Comparison of ENCODE assay signal across 8 cellular contexts in genomic region chr5:176658007-176658599, GRCh38. TPM values are rescaled to one million over a fixed set of nuclear protein-coding genes. Genes with fewer than 3 reads are reported as not detected.
DNase-seq lines count a peak whose midpoint lies in the region; ATAC-seq and TF ChIP-seq lines count a peak whose summit lies in the region.

No MANE protein-coding gene starts in this region.

- H3K9me3 ChIP-seq in colonic mucosa (no peaks in the 10 kb centered on the region), right lobe of liver (no peaks in the 10 kb centered on the region)

- ATAC-seq in HG02870 (IDR thresholded peaks at IDR 0.05; ENCODE audit: unreplicated experiment) (peak; percentile 43), right lobe of liver (peak; percentile 83 to 90 (median 85)), GM19452 (IDR thresholded peaks at IDR 0.05; ENCODE audit: unreplicated experiment) (no peak)

- H3K4me3 ChIP-seq in GM06990 (replicated peaks; ENCODE audit: low read depth, low read length) (no peak overlapping the region), colonic mucosa (no peak overlapping the region), right lobe of liver (no peak overlapping the region)

- TF ChIP-seq POLR2A in right lobe of liver (IDR thresholded peaks at IDR 0.05), result no peak

- peak overlapping the region; percentile 19 for H3K27ac ChIP-seq in colonic mucosa
- no peak overlapping the region for H3K27ac ChIP-seq in right lobe of liver

- H3K4me1 ChIP-seq in colonic mucosa (peaks cover 9% of the 10 kb centered on the region), right lobe of liver (peaks cover 0 to 13% (median 5%) of the 10 kb centered on the region in 4 donors)

- 38% methylated on average over 7 of the region's 14 CpGs for WGBS in right lobe of liver (ENCODE audit: insufficient coverage, low coverage, low lambda C conversion rate, missing lambda C conversion rate)

- TF ChIP-seq CTCF in GM06990 (IDR thresholded peaks at IDR 0.05; ENCODE audit: insufficient read depth, low read length, poor library complexity, severe bottlenecking) (peak; percentile 96), colonic mucosa (IDR thresholded peaks at IDR 0.05) (peak; percentile 73), right lobe of liver (IDR thresholded peaks at IDR 0.05) (peak; percentile 67 to 88 (median 77))

- no peak overlapping the region for H3K9ac ChIP-seq in colonic mucosa (ENCODE audit: low read depth in 2 of 2, low read length in 2 of 2)

- H3K36me3 ChIP-seq in GM06990 (ENCODE audit: control insufficient read depth, insufficient read depth, low read length) (peaks cover 1% of the 10 kb centered on the region; the same call in 1 of the 2 replicates), colonic mucosa (no peaks in the 10 kb centered on the region), right lobe of liver (no peaks in the 10 kb centered on the region)

- intact Hi-C loops in colonic mucosa (cut with DNase I), result loop anchor here (5.0 kb wide), 1 partner anchor 454 kb away; no protein-coding TSS in a partner anchor
- intact Hi-C loops in right lobe of liver (cut with DNase I), result loop anchor here in 1 of 2 donors (10.0 kb wide), 2 partner anchors 243 to 297 kb away; partner anchors contain the start of gene CLTB

- H3K27me3 ChIP-seq in GM06990 (replicated peaks; ENCODE audit: control insufficient read depth, insufficient read depth, low read length) (no peaks in the 10 kb centered on the region), colonic mucosa (no peaks in the 10 kb centered on the region), right lobe of liver (no peaks in the 10 kb centered on the region)

- DNase-seq in GM06990 (ENCODE audit: extremely low read depth, insufficient read length) (no peak), NCI-H2196 treated with DMSO at 0.1 percent for 48 hours (lab: John Stamatoyannopoulos, UW; ENCODE audit: unreplicated experiment) (peak; percentile 25), colonic mucosa (peak; percentile 65), right lobe of liver (peak; percentile 72 to 74 (median 73))
- DNase-seq in activated CD4-positive, alpha-beta T cell treated with anti-CD3 and anti-CD28 coated beads for 48 hours, result peak; percentile 76
- DNase-seq in stimulated activated CD8-positive, alpha-beta memory T cell treated with anti-CD3 and anti-CD28 coated beads, Interleukin-12 subunit alpha, Interleukin-12 subunit beta, amount 100 ng/mL, for 1 hour (ENCODE audit: low read depth), result peak; percentile 42

RNA-seq across cellular contexts. Expression of gene TSPAN17, which starts 10.8 kb away (rescaled TPM):
- total RNA-seq in colonic mucosa (10 to 100 TPM; 30.5 to 36.1 TPM), right lobe of liver (10 to 100 TPM; 10.9 to 20.8 (median 13.6) TPM)

RNA-seq across cellular contexts. Expression of gene EIF4E1B, which starts 27.6 kb away (rescaled TPM):
- total RNA-seq in colonic mucosa (not detected), right lobe of liver (not detected)

RNA-seq across cellular contexts. Expression of gene SNCB, which starts 27.8 kb away (rescaled TPM):
- total RNA-seq in colonic mucosa (not detected), right lobe of liver (not detected)

RNA-seq across cellular contexts. Expression of gene GPRIN1, which starts 48.1 kb away (rescaled TPM):
- total RNA-seq in colonic mucosa (1 to 10 TPM; 2.1 to 3.1 TPM), right lobe of liver (under 1 TPM; 0.05 to 0.99 (median 0.30) TPM)
